8 cellular contexts compared by ENCODE assay signal in genomic region chr3:58009026-58009748, GRCh38. TPM values are rescaled to one million over a fixed set of nuclear protein-coding genes. Genes with fewer than 3 reads are reported as not detected.
DNase-seq lines count a peak whose midpoint lies in the region; ATAC-seq and TF ChIP-seq lines count a peak whose summit lies in the region.

No MANE protein-coding gene starts in this region.

- peak overlapping the region; percentile 58 for H2AFZ ChIP-seq in neuron (ENCODE audit: low read depth, low read length)

- H3K36me3 Mint-ChIP-seq in activated CD8-positive, alpha-beta T cell treated with anti-CD3 and anti-CD28 coated beads for 36 hours (ENCODE audit: low read depth): no peaks in the 10 kb centered on the region

- peak overlapping the region; percentile 91 for H3K4me3 Mint-ChIP-seq in activated CD8-positive, alpha-beta T cell treated with anti-CD3 and anti-CD28 coated beads for 36 hours

- H3K36me3 ChIP-seq in neuron (ENCODE audit: insufficient read depth, low read length): no peaks in the 10 kb centered on the region

- ATAC-seq in HG03439 (IDR thresholded peaks at IDR 0.05; ENCODE audit: unreplicated experiment) (peak; percentile 16), HG03565 (IDR thresholded peaks at IDR 0.05; ENCODE audit: unreplicated experiment) (no peak), HG03097 (IDR thresholded peaks at IDR 0.05; ENCODE audit: low FRiP score, unreplicated experiment) (no peak)
- ATAC-seq in activated CD8-positive, alpha-beta T cell treated with anti-CD3 and anti-CD28 coated beads for 36 hours: peak; percentile 31

- DNase-seq in GM13976 (ENCODE audit: low spot score) (peak; percentile 72), epithelial cell of proximal tubule (ENCODE audit: low read depth) (no peak), GF-D8 (lab: John Stamatoyannopoulos, UW) (no peak)
- DNase-seq in activated CD8-positive, alpha-beta T cell treated with anti-CD3 and anti-CD28 coated beads for 36 hours: peak; percentile 65

- H3K9me3 Mint-ChIP-seq in activated CD8-positive, alpha-beta T cell treated with anti-CD3 and anti-CD28 coated beads for 36 hours: no peaks in the 10 kb centered on the region

- H3K4me1 Mint-ChIP-seq in activated CD8-positive, alpha-beta T cell treated with anti-CD3 and anti-CD28 coated beads for 36 hours (ENCODE audit: low read depth): peaks cover 35% of the 10 kb centered on the region

- in situ Hi-C loops in GM13976 (cut with MboI; ENCODE audit: low sequenced_read_pairs, unreplicated experiment): loop anchor here (10.0 kb wide), 1 partner anchor 296 kb away; the partner anchor contains the start of genes HTD2 and RPP14

- TF ChIP-seq CTCF in GM13976 (IDR thresholded peaks at IDR 0.05; ENCODE audit: borderline replicate concordance, control extremely low read depth, extremely low read depth, insufficient read depth, missing control alignments) (no peak), epithelial cell of proximal tubule (conservative IDR thresholded peaks at IDR 0.05; ENCODE audit: low read depth, low read length) (no peak)
- no peak for TF ChIP-seq CTCF in activated CD8-positive, alpha-beta T cell treated with anti-CD3 and anti-CD28 coated beads for 36 hours (IDR thresholded peaks at IDR 0.05)

- H3K9me3 ChIP-seq in neuron (ENCODE audit: low read length): no peaks in the 10 kb centered on the region

- POLR2A ChIA-PET in activated CD8-positive, alpha-beta T cell treated with anti-CD3 and anti-CD28 coated beads for 36 hours (lab: Charles Lee): interaction anchor here (0.7 to 2.3 kb wide), 7 partner anchors 9 to 206 kb away, joined by 3 to 8 read pairs (median 3); no protein-coding TSS in a partner anchor

- peak overlapping the region; percentile 46 for H3K27ac Mint-ChIP-seq in activated CD8-positive, alpha-beta T cell treated with anti-CD3 and anti-CD28 coated beads for 36 hours

- no peaks in the 10 kb centered on the region for H3K27me3 Mint-ChIP-seq in activated CD8-positive, alpha-beta T cell treated with anti-CD3 and anti-CD28 coated beads for 36 hours

- peaks cover 6% of the 10 kb centered on the region for H3K4me1 ChIP-seq in neuron (ENCODE audit: insufficient read depth, low read length)

- intact Hi-C loops in activated CD8-positive, alpha-beta T cell treated with anti-CD3 and anti-CD28 coated beads for 36 hours (cut with micrococcal nuclease): loop anchor here (5.0 kb wide), 1 partner anchor 158 kb away; no protein-coding TSS in a partner anchor

- CTCF ChIA-PET in activated CD8-positive, alpha-beta T cell treated with anti-CD3 and anti-CD28 coated beads for 36 hours (lab: Charles Lee): interaction anchor here (0.6 to 3.5 kb wide), 25 partner anchors 11 to 1028 kb away, joined by 3 to 37 read pairs (median 4); no protein-coding TSS in a partner anchor

- H3K27me3 ChIP-seq in neuron (ENCODE audit: insufficient read depth, low read length): no peaks in the 10 kb centered on the region

- H3K4me3 ChIP-seq in epithelial cell of proximal tubule (ENCODE audit: low read depth, low read length): peak overlapping the region; percentile 100
- peak overlapping the region; percentile 63 for H3K4me3 ChIP-seq in neuron (ENCODE audit: low read length)

RNA-seq across cellular contexts. Expression of gene FLNB, which starts 1.0 kb away (rescaled TPM):
- total RNA-seq in activated CD8-positive, alpha-beta T cell treated with anti-CD3 and anti-CD28 coated beads for 36 hours: 10 to 100 TPM; 26.3 to 28.4 TPM
- total RNA-seq in epithelial cell of proximal tubule: 223 and 264 TPM in 2 replicates

Comparison
In these comparisons a context has a peak if more than half of its experiments do, and no peak if none do; other contexts are left out.
1. DNase-seq: peak in GM13976 (single experiment) and activated CD8-positive, alpha-beta T cell treated with anti-CD3 and anti-CD28 coated beads for 36 hours (single experiment); none in epithelial cell of proximal tubule (single experiment) and GF-D8 (single experiment).
2. ATAC-seq: peak in HG03439 (single experiment) and activated CD8-positive, alpha-beta T cell treated with anti-CD3 and anti-CD28 coated beads for 36 hours (single experiment); none in HG03565 (single experiment) and HG03097 (single experiment).